Comparison of ENCODE assay signal across 8 cellular contexts in genomic region chr5:56922922-56923321, GRCh38.
"Had no signal": no experiment of that assay in that cellular context is flagged by ENCODE, and none has a peak within 500 bp of the region (broad histone marks: within the 10 kb centered on the region; RNA-seq: fewer than 3 reads in every experiment).

No MANE protein-coding gene starts in this region.

- ATAC-seq: HCT116, K562 had no signal

- H3K27ac ChIP-seq: GM23248, HL-60 had no signal

- H3K4me1 ChIP-seq: HAP-1 had no signal

- H3K9me3 ChIP-seq: HAP-1 had no signal

- DNase-seq: GM23248, GOT3, H7, KG1 had no signal

- H3K4me3 ChIP-seq: GM23248, HAP-1, K562 had no signal
